Comparison of ENCODE assay signal across 1 cellular context in the genomic region with DNA sequence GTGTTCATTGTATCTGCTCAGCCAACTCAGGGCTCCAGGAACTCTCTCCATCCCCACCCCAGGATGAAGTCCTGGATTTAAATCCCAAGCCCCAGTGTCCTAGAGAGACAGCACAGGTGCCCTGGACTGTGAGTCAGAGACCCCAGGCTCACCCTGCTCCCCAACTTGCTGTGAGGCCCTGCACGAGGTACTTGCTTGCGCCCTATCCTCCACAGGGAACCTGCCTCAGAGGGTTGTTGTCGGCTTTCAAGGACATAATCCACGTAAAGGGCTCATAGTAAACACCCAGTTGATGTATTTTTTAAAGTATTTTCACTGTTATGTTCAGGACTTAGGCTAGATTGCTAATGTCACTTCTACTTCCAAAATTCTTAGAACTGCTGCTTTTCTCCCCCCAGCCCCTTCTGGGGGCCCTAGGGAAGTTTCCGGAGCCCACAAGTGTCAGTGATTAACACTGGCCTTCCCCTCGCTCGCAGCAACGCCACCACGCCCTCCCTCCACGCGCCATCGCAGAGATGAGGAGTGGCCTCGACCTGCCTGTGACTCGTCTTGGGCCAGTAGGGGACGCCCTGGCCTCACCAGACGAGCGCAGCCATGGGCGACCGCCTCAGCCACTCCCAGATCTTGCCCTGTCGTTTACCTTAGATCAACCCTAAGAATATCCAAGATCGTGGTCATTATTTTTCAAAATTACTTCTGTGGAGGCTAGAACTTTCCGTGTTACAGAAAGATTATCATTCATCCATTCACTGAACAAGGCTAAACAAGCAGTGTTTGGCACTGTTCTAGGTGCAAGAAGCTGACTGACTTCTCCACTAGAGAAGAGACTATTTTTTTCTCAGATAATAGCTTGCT.
A peak's percentile ranks its signal among the peaks of the same experiment; 100 is the strongest.
TF ChIP-seq lines count a peak whose summit lies in the region.

No MANE protein-coding gene starts in this region.

TF ChIP-seq in GM12878, 131 proteins besides CTCF, POLR2A, EP300 and RAD21 (continued from another document and continues in another):
- TF ChIP-seq, protein P1, sequence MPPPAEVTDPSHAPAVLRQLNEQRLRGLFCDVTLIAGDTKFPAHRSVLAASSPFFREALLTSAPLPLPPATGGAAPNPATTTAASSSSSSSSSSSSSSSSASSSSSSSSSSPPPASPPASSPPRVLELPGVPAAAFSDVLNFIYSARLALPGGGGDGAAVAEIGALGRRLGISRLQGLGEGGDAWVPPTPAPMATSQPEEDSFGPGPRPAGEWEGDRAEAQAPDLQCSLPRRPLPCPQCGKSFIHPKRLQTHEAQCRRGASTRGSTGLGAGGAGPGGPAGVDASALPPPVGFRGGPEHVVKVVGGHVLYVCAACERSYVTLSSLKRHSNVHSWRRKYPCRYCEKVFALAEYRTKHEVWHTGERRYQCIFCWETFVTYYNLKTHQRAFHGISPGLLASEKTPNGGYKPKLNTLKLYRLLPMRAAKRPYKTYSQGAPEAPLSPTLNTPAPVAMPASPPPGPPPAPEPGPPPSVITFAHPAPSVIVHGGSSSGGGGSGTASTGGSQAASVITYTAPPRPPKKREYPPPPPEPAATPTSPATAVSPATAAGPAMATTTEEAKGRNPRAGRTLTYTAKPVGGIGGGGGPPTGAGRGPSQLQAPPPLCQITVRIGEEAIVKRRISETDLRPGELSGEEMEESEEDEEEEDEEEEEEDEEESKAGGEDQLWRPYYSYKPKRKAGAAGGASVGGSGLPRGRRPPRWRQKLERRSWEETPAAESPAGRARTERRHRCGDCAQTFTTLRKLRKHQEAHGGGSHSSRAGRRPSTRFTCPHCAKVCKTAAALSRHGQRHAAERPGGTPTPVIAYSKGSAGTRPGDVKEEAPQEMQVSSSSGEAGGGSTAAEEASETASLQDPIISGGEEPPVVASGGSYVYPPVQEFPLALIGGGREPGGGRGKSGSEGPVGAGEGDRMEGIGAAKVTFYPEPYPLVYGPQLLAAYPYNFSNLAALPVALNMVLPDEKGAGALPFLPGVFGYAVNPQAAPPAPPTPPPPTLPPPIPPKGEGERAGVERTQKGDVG (CRISPR knock-in tag; IDR thresholded peaks at IDR 0.05) = no peak
- TF ChIP-seq, protein P2, sequence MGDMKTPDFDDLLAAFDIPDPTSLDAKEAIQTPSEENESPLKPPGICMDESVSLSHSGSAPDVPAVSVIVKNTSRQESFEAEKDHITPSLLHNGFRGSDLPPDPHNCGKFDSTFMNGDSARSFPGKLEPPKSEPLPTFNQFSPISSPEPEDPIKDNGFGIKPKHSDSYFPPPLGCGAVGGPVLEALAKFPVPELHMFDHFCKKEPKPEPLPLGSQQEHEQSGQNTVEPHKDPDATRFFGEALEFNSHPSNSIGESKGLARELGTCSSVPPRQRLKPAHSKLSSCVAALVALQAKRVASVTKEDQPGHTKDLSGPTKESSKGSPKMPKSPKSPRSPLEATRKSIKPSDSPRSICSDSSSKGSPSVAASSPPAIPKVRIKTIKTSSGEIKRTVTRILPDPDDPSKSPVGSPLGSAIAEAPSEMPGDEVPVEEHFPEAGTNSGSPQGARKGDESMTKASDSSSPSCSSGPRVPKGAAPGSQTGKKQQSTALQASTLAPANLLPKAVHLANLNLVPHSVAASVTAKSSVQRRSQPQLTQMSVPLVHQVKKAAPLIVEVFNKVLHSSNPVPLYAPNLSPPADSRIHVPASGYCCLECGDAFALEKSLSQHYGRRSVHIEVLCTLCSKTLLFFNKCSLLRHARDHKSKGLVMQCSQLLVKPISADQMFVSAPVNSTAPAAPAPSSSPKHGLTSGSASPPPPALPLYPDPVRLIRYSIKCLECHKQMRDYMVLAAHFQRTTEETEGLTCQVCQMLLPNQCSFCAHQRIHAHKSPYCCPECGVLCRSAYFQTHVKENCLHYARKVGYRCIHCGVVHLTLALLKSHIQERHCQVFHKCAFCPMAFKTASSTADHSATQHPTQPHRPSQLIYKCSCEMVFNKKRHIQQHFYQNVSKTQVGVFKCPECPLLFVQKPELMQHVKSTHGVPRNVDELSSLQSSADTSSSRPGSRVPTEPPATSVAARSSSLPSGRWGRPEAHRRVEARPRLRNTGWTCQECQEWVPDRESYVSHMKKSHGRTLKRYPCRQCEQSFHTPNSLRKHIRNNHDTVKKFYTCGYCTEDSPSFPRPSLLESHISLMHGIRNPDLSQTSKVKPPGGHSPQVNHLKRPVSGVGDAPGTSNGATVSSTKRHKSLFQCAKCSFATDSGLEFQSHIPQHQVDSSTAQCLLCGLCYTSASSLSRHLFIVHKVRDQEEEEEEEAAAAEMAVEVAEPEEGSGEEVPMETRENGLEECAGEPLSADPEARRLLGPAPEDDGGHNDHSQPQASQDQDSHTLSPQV (IDR thresholded peaks at IDR 0.05) = 0 out of 2 replicates have a peak, but pooled peaks have one; percentile 56
- TF ChIP-seq, protein P3, sequence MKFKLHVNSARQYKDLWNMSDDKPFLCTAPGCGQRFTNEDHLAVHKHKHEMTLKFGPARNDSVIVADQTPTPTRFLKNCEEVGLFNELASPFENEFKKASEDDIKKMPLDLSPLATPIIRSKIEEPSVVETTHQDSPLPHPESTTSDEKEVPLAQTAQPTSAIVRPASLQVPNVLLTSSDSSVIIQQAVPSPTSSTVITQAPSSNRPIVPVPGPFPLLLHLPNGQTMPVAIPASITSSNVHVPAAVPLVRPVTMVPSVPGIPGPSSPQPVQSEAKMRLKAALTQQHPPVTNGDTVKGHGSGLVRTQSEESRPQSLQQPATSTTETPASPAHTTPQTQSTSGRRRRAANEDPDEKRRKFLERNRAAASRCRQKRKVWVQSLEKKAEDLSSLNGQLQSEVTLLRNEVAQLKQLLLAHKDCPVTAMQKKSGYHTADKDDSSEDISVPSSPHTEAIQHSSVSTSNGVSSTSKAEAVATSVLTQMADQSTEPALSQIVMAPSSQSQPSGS (IDR thresholded peaks at IDR 0.05; ENCODE audit: low read length) = no peak
- TF ChIP-seq MXI1 (IDR thresholded peaks at IDR 0.05; ENCODE audit: low read depth, low read length) (peak; percentile 95), IKZF1 (conservative IDR thresholded peaks at IDR 0.05) (peak; percentile 63), PAX5 (IDR thresholded peaks at IDR 0.05; ENCODE audit: borderline replicate concordance, low read depth, low read length) (peak; percentile 96), STAT1 (conservative IDR thresholded peaks at IDR 0.05) (0 out of 2 replicates have a peak, but pooled peaks have one; percentile 30), KAT2A (conservative IDR thresholded peaks at IDR 0.05; ENCODE audit: control insufficient read depth, low read depth, low read length) (no peak), GATAD2B (conservative IDR thresholded peaks at IDR 0.05; ENCODE audit: low read depth) (0 out of 2 replicates have a peak, but pooled peaks have one; percentile 45), HDAC6 (IDR thresholded peaks at IDR 0.05; ENCODE audit: unreplicated experiment) (no peak), IKZF2 (IDR thresholded peaks at IDR 0.05) (peak in 1 of 2 experiments; percentile 62; a peak in 2 of 4 replicates), LARP7 (IDR thresholded peaks at IDR 0.05) (peak; percentile 36; the same call in 1 of the 2 replicates), ETV6 (conservative IDR thresholded peaks at IDR 0.05 in 1 of 2, IDR thresholded peaks at IDR 0.05 in 1 of 2; ENCODE audit: borderline replicate concordance in 1 of 2, low read depth in 1 of 2) (0 out of 4 replicates have a peak, but pooled peaks of 1 of the 2 experiments have one; percentile 15), ATF7 (IDR thresholded peaks at IDR 0.05; ENCODE audit: low read depth) (peak; percentile 37; the same call in 1 of the 2 replicates), BHLHE40 (IDR thresholded peaks at IDR 0.05; ENCODE audit: borderline replicate concordance in 1 of 2, low read depth in 2 of 2, low read length in 1 of 2) (peak; percentile 44 to 63; a peak in 2 of 4 replicates), EED (IDR thresholded peaks at IDR 0.05; ENCODE audit: low read depth) (peak; percentile 21; the same call in 1 of the 2 replicates), CHD2 (IDR thresholded peaks at IDR 0.05; ENCODE audit: borderline replicate concordance, low read depth, low read length) (0 out of 2 replicates have a peak, but pooled peaks have one; percentile 60), TCF7 (IDR thresholded peaks at IDR 0.05; ENCODE audit: borderline replicate concordance) (no peak), CREB1 (IDR thresholded peaks at IDR 0.05; ENCODE audit: low read depth) (no peak), POU2F2 (IDR thresholded peaks at IDR 0.05; ENCODE audit: borderline replicate concordance, low read depth, low read length) (peak; percentile 66; the same call in 1 of the 3 replicates), SMARCA5 (IDR thresholded peaks at IDR 0.05) (peak; percentile 87; the same call in 1 of the 2 replicates), YY1 (IDR thresholded peaks at IDR 0.05; ENCODE audit: low read depth, low read length) (peak; percentile 90), RFX5 (IDR thresholded peaks at IDR 0.05; ENCODE audit: low read depth, low read length) (peak; percentile 42; the same call in 1 of the 2 replicates), IRF4 (IDR thresholded peaks at IDR 0.05; ENCODE audit: low read depth, low read length) (peak; percentile 84), CBFB (IDR thresholded peaks at IDR 0.05; ENCODE audit: low read depth) (0 out of 2 replicates have a peak, but pooled peaks have one; percentile 13)
- TF ChIP-seq, protein P4, sequence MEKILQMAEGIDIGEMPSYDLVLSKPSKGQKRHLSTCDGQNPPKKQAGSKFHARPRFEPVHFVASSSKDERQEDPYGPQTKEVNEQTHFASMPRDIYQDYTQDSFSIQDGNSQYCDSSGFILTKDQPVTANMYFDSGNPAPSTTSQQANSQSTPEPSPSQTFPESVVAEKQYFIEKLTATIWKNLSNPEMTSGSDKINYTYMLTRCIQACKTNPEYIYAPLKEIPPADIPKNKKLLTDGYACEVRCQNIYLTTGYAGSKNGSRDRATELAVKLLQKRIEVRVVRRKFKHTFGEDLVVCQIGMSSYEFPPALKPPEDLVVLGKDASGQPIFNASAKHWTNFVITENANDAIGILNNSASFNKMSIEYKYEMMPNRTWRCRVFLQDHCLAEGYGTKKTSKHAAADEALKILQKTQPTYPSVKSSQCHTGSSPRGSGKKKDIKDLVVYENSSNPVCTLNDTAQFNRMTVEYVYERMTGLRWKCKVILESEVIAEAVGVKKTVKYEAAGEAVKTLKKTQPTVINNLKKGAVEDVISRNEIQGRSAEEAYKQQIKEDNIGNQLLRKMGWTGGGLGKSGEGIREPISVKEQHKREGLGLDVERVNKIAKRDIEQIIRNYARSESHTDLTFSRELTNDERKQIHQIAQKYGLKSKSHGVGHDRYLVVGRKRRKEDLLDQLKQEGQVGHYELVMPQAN (conservative IDR thresholded peaks at IDR 0.05) = 0 out of 2 replicates have a peak, but pooled peaks have one; percentile 33
- TF ChIP-seq, protein P5, sequence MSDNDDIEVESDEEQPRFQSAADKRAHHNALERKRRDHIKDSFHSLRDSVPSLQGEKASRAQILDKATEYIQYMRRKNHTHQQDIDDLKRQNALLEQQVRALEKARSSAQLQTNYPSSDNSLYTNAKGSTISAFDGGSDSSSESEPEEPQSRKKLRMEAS (IDR thresholded peaks at IDR 0.05; ENCODE audit: low read depth, low read length) = peak; percentile 73; the same call in 1 of the 2 replicates
- TF ChIP-seq, protein P6, sequence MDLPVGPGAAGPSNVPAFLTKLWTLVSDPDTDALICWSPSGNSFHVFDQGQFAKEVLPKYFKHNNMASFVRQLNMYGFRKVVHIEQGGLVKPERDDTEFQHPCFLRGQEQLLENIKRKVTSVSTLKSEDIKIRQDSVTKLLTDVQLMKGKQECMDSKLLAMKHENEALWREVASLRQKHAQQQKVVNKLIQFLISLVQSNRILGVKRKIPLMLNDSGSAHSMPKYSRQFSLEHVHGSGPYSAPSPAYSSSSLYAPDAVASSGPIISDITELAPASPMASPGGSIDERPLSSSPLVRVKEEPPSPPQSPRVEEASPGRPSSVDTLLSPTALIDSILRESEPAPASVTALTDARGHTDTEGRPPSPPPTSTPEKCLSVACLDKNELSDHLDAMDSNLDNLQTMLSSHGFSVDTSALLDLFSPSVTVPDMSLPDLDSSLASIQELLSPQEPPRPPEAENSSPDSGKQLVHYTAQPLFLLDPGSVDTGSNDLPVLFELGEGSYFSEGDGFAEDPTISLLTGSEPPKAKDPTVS (IDR thresholded peaks at IDR 0.05; ENCODE audit: low read depth, low read length) = 0 out of 2 replicates have a peak, but pooled peaks have one; percentile 42
- TF ChIP-seq, protein P7, sequence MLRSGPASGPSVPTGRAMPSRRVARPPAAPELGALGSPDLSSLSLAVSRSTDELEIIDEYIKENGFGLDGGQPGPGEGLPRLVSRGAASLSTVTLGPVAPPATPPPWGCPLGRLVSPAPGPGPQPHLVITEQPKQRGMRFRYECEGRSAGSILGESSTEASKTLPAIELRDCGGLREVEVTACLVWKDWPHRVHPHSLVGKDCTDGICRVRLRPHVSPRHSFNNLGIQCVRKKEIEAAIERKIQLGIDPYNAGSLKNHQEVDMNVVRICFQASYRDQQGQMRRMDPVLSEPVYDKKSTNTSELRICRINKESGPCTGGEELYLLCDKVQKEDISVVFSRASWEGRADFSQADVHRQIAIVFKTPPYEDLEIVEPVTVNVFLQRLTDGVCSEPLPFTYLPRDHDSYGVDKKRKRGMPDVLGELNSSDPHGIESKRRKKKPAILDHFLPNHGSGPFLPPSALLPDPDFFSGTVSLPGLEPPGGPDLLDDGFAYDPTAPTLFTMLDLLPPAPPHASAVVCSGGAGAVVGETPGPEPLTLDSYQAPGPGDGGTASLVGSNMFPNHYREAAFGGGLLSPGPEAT (IDR thresholded peaks at IDR 0.05; ENCODE audit: low read depth) = 0 out of 2 replicates have a peak, but pooled peaks have one; percentile 31
- TF ChIP-seq, protein P8, sequence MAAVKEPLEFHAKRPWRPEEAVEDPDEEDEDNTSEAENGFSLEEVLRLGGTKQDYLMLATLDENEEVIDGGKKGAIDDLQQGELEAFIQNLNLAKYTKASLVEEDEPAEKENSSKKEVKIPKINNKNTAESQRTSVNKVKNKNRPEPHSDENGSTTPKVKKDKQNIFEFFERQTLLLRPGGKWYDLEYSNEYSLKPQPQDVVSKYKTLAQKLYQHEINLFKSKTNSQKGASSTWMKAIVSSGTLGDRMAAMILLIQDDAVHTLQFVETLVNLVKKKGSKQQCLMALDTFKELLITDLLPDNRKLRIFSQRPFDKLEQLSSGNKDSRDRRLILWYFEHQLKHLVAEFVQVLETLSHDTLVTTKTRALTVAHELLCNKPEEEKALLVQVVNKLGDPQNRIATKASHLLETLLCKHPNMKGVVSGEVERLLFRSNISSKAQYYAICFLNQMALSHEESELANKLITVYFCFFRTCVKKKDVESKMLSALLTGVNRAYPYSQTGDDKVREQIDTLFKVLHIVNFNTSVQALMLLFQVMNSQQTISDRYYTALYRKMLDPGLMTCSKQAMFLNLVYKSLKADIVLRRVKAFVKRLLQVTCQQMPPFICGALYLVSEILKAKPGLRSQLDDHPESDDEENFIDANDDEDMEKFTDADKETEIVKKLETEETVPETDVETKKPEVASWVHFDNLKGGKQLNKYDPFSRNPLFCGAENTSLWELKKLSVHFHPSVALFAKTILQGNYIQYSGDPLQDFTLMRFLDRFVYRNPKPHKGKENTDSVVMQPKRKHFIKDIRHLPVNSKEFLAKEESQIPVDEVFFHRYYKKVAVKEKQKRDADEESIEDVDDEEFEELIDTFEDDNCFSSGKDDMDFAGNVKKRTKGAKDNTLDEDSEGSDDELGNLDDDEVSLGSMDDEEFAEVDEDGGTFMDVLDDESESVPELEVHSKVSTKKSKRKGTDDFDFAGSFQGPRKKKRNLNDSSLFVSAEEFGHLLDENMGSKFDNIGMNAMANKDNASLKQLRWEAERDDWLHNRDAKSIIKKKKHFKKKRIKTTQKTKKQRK (IDR thresholded peaks at IDR 0.05; ENCODE audit: low read depth, low read length) = no peak
- TF ChIP-seq, protein P9, sequence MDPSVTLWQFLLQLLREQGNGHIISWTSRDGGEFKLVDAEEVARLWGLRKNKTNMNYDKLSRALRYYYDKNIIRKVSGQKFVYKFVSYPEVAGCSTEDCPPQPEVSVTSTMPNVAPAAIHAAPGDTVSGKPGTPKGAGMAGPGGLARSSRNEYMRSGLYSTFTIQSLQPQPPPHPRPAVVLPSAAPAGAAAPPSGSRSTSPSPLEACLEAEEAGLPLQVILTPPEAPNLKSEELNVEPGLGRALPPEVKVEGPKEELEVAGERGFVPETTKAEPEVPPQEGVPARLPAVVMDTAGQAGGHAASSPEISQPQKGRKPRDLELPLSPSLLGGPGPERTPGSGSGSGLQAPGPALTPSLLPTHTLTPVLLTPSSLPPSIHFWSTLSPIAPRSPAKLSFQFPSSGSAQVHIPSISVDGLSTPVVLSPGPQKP (IDR thresholded peaks at IDR 0.05; ENCODE audit: low read depth, low read length) = no peak
